24 cellular contexts compared by ENCODE assay signal in the genomic region with DNA sequence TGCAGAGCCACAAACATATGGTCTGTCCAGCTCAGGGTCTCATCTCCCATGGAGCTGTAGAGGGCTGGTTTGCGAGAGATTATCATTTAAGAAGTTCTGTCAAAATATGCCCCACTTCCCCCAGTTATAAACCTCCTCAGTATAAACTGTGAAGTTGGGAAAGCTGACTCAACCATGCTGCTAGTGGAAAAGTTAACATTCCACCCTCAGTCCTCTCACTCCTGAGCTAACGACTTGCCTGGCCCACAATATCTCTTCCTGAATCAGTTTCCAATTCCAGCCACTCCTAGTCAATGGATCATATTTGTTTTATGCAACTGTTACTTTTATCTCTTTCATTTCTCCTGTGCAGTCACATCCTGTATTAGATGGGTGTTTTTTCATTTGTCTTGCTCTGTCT.
A peak's percentile ranks its signal among the peaks of the same experiment; 100 is the strongest.
DNase-seq lines count a peak whose midpoint lies in the region; ATAC-seq and TF ChIP-seq lines count a peak whose summit lies in the region.
"Had no signal": no experiment of that assay in that cellular context is flagged by ENCODE, and none has a peak within 500 bp of the region (broad histone marks: within the 10 kb centered on the region; RNA-seq: fewer than 3 reads in every experiment).

No MANE protein-coding gene starts in this region.

- no peak overlapping the region for H3K14ac ChIP-seq in mesenchymal stem cell (ENCODE audit: low read length in 2 of 2)

- H3K18ac ChIP-seq in mesenchymal stem cell (ENCODE audit: low read depth in 1 of 2, low read length in 2 of 2), result no peak overlapping the region

- no peaks in the 10 kb centered on the region for H3K36me3 Mint-ChIP-seq in chondrocyte (ENCODE audit: low read depth)
- H3K36me3 Mint-ChIP-seq: CD8-positive, alpha-beta T cell had no signal

- H3K27ac ChIP-seq in mesenchymal stem cell (ENCODE audit: low read length, poor library complexity, severe bottlenecking) (no peak overlapping the region), foreskin keratinocyte (no peak overlapping the region)
- H3K27ac ChIP-seq: C4-2B, SJSA1 had no signal

- WGBS in mesenchymal stem cell, result 62% methylated on average over 2 of the region's 2 CpGs

- no peaks in the 10 kb centered on the region for H3K27me3 ChIP-seq in mesenchymal stem cell (ENCODE audit: control insufficient read depth in 1 of 2, insufficient read depth in 1 of 2, low read length in 2 of 2)
- no peaks in the 10 kb centered on the region for H3K27me3 ChIP-seq in foreskin keratinocyte
- H3K27me3 ChIP-seq: SJSA1 had no signal

- no peaks in the 10 kb centered on the region for H3K27me3 Mint-ChIP-seq in chondrocyte (ENCODE audit: low read depth)

- no peak overlapping the region for H2BK15ac ChIP-seq in mesenchymal stem cell (ENCODE audit: low read depth, poor library complexity, severe bottlenecking)

- H2BK120ac ChIP-seq in mesenchymal stem cell (ENCODE audit: low read depth, low read length), result no peak overlapping the region

- no peak for ATAC-seq in foreskin keratinocyte
- no peak for ATAC-seq in HG03175 (IDR thresholded peaks at IDR 0.05; ENCODE audit: unreplicated experiment)
- ATAC-seq: CD8-positive, alpha-beta T cell had no signal

- no peaks in the 10 kb centered on the region for H3K9me3 ChIP-seq in mesenchymal stem cell (ENCODE audit: control insufficient read depth, low read length)
- H3K9me3 ChIP-seq: Caco-2, SJSA1 had no signal

- no peak overlapping the region for H3K9ac ChIP-seq in mesenchymal stem cell (ENCODE audit: low read length)

- H3K4me1 Mint-ChIP-seq in chondrocyte (ENCODE audit: low read depth), result peaks cover 51% of the 10 kb centered on the region

- H3K27ac Mint-ChIP-seq in chondrocyte (ENCODE audit: unreplicated experiment), result peak overlapping the region; percentile 42
- H3K27ac Mint-ChIP-seq: CD8-positive, alpha-beta T cell; H9 had no signal

- no peak overlapping the region for H3K4me3 Mint-ChIP-seq in chondrocyte (ENCODE audit: unreplicated experiment)
- H3K4me3 Mint-ChIP-seq: CD8-positive, alpha-beta T cell; H9 had no signal

- H3K23ac ChIP-seq in mesenchymal stem cell (ENCODE audit: low read length in 2 of 2), result no peak overlapping the region

- no peaks in the 10 kb centered on the region for H3K36me3 ChIP-seq in mesenchymal stem cell (ENCODE audit: control insufficient read depth in 1 of 2, insufficient read depth in 2 of 2, low read depth in 1 of 2, low read length in 2 of 2)
- H3K36me3 ChIP-seq: SJSA1 had no signal

- no peak for TF ChIP-seq CTCF in chondrocyte (IDR thresholded peaks at IDR 0.05)
- TF ChIP-seq CTCF in foreskin keratinocyte (conservative IDR thresholded peaks at IDR 0.05), result no peak

- H4K91ac ChIP-seq in mesenchymal stem cell (ENCODE audit: low read length), result no peak overlapping the region

- no peak overlapping the region for H4K8ac ChIP-seq in mesenchymal stem cell (ENCODE audit: low read length)

- no peaks in the 10 kb centered on the region for H3K9me3 Mint-ChIP-seq in chondrocyte (ENCODE audit: low read depth)
- H3K9me3 Mint-ChIP-seq: CD8-positive, alpha-beta T cell had no signal

- H2AFZ ChIP-seq in mesenchymal stem cell (ENCODE audit: low read depth, low read length), result no peak overlapping the region

- peak; percentile 23 for DNase-seq in AG08396 (ENCODE audit: low spot score)
- DNase-seq in GM03348 (ENCODE audit: low spot score), result peak; percentile 39
- no peak for DNase-seq in chondrocyte (ENCODE audit: low spot score)
- peak; percentile 36 for DNase-seq in mesenchymal stem cell
- DNase-seq in foreskin keratinocyte, result no peak
- DNase-seq in ureter (ENCODE audit: low spot score), result no peak
- DNase-seq: Caco-2; CD8-positive, alpha-beta T cell; GF-D8; H9; Karpas-422; NCI-H1092; NCI-H1436; NCI-H187; NCI-H2081 treated with DMSO at 0.1 percent for 48 hours; NCI-H2171; NCI-H226; NCI-H510A; NCI-H69; Right ventricle myocardium superior; RPMI8226 had no signal

- H2BK12ac ChIP-seq in mesenchymal stem cell (ENCODE audit: low read length in 2 of 2), result no peak overlapping the region

- peaks cover 11% of the 10 kb centered on the region for H3K4me1 ChIP-seq in mesenchymal stem cell (ENCODE audit: control insufficient read depth, insufficient read depth, low read depth, low read length)
- peaks cover 8% of the 10 kb centered on the region for H3K4me1 ChIP-seq in foreskin keratinocyte
- H3K4me1 ChIP-seq: Caco-2 had no signal

- H2BK5ac ChIP-seq in mesenchymal stem cell (ENCODE audit: low read depth, low read length, poor library complexity, severe bottlenecking), result no peak overlapping the region

- no peak overlapping the region for H3K4me3 ChIP-seq in mesenchymal stem cell (ENCODE audit: insufficient read depth in 1 of 2, low read depth in 1 of 2, low read length in 2 of 2)
- H3K4me3 ChIP-seq: SJSA1 had no signal

- peaks cover 6% of the 10 kb centered on the region for H3K79me1 ChIP-seq in mesenchymal stem cell (replicated peaks; ENCODE audit: low read length, poor library complexity, severe bottlenecking)

- no peak overlapping the region for H2AK5ac ChIP-seq in mesenchymal stem cell (ENCODE audit: low read length, severe bottlenecking)

- H3K4me2 ChIP-seq in mesenchymal stem cell (ENCODE audit: low read length, poor library complexity, severe bottlenecking), result no peak overlapping the region

- H3K4ac ChIP-seq in mesenchymal stem cell (ENCODE audit: low read depth in 1 of 2, low read length in 2 of 2), result no peak overlapping the region

Comparison
In these comparisons a context has a peak if more than half of its experiments do, and no peak if none do; other contexts are left out.
1. DNase-seq: peak in AG08396 (single experiment), GM03348 (single experiment) and mesenchymal stem cell (single experiment); none in chondrocyte (single experiment), foreskin keratinocyte (0 of 2) and ureter (single experiment).